20 cellular contexts compared by ENCODE assay signal in genomic region chr6:13096084-13096483, GRCh38.
A peak's percentile ranks its signal among the peaks of the same experiment; 100 is the strongest.
DNase-seq lines count a peak whose midpoint lies in the region; ATAC-seq, FAIRE-seq and TF ChIP-seq lines count a peak whose summit lies in the region.
"Had no signal": no experiment of that assay in that cellular context is flagged by ENCODE, and none has a peak within 500 bp of the region (broad histone marks: within the 10 kb centered on the region; RNA-seq: fewer than 3 reads in every experiment).

No MANE protein-coding gene starts in this region.

- TF ChIP-seq CTCF in heart left ventricle (IDR thresholded peaks at IDR 0.05) = no peak
- TF ChIP-seq CTCF in right atrium auricular region (IDR thresholded peaks at IDR 0.05) = no peak
- no peak for TF ChIP-seq CTCF in ascending aorta (IDR thresholded peaks at IDR 0.05)
- no peak for TF ChIP-seq CTCF in pancreas (IDR thresholded peaks at IDR 0.05)
- TF ChIP-seq CTCF in tibial artery (IDR thresholded peaks at IDR 0.05) = no peak

- H3K4me1 ChIP-seq in heart left ventricle (peaks cover 0 to 42% (median 17%) of the 10 kb centered on the region in 12 donors), right atrium auricular region (peaks cover 0 to 20% of the 10 kb centered on the region in 2 donors), ascending aorta (peaks cover 3 to 26% of the 10 kb centered on the region in 2 donors), pancreas (peaks cover 9 to 24% (median 16%) of the 10 kb centered on the region in 3 donors), tibial artery (peaks cover 0 to 79% (median 27%) of the 10 kb centered on the region in 4 donors)

- H3K27me3 ChIP-seq in heart left ventricle (no peaks in the 10 kb centered on the region), right atrium auricular region (no peaks in the 10 kb centered on the region), ascending aorta (no peaks in the 10 kb centered on the region), pancreas (no peaks in the 10 kb centered on the region), tibial artery (no peaks in the 10 kb centered on the region)
- H3K27me3 ChIP-seq: BLaER1 had no signal

- H3K4me3 ChIP-seq in heart left ventricle (no peak overlapping the region), right atrium auricular region (no peak overlapping the region), ascending aorta (no peak overlapping the region), pancreas (no peak overlapping the region), tibial artery (no peak overlapping the region)
- H3K4me3 ChIP-seq: BLaER1, GM12878 had no signal

- no peak for FAIRE-seq in pancreas (lab: Jason Lieb, UNC)
- FAIRE-seq: GM12878, GM19239, H1, HepG2 had no signal

- intact Hi-C loops in heart left ventricle (cut with DNase I) = no loop called here
- intact Hi-C loops in ascending aorta (cut with DNase I) = loop anchor here (2.0 to 5.0 kb wide), 2 partner anchors 15 to 139 kb away; no protein-coding TSS in a partner anchor
- intact Hi-C loops in pancreas (cut with DNase I) = no loop called here
- intact Hi-C loops in tibial artery (cut with DNase I; ENCODE audit: low total_unique reads) = loop anchor here (10.0 kb wide), 1 partner anchor 71 kb away; no protein-coding TSS in a partner anchor

- H3K36me3 ChIP-seq in heart left ventricle = no peaks in the 10 kb centered on the region
- no peaks in the 10 kb centered on the region for H3K36me3 ChIP-seq in right atrium auricular region
- H3K36me3 ChIP-seq in ascending aorta = no peaks in the 10 kb centered on the region
- H3K36me3 ChIP-seq in pancreas = no peaks in the 10 kb centered on the region
- no peaks in the 10 kb centered on the region for H3K36me3 ChIP-seq in tibial artery
- H3K36me3 ChIP-seq: BLaER1 had no signal

- H3K9me3 ChIP-seq in heart left ventricle = no peaks in the 10 kb centered on the region
- H3K9me3 ChIP-seq in right atrium auricular region = no peaks in the 10 kb centered on the region
- no peaks in the 10 kb centered on the region for H3K9me3 ChIP-seq in ascending aorta
- no peaks in the 10 kb centered on the region for H3K9me3 ChIP-seq in pancreas
- H3K9me3 ChIP-seq in tibial artery = no peaks in the 10 kb centered on the region
- H3K9me3 ChIP-seq: BLaER1 had no signal

- no peak for DNase-seq in heart left ventricle
- DNase-seq in right atrium auricular region (ENCODE audit: low spot score) = no peak
- DNase-seq in ascending aorta (ENCODE audit: low spot score in 2 of 2) = no peak
- no peak for DNase-seq in pancreas
- DNase-seq in tibial artery = no peak
- no peak for DNase-seq in nucleus accumbens (lab: John Stamatoyannopoulos, UW)
- no peak for DNase-seq in pons (ENCODE audit: low spot score)
- no peak for DNase-seq in stimulated activated CD4-positive, alpha-beta T cell treated with anti-CD3 and anti-CD28 coated beads, Interleukin-2, amount 100 ng/mL, for 24 hours
- DNase-seq: 8988T; CD4-positive, alpha-beta memory T cell; DMS 273 treated with DMSO at 0.1 percent for 48 hours; DMS53; DND-41; EL; H9 had no signal

- H3K27ac ChIP-seq in heart left ventricle (peak overlapping the region in 7 of 12 donors; percentile 2 to 39 (median 23)), right atrium auricular region (no peak overlapping the region), ascending aorta (peak overlapping the region; percentile 65 to 80), pancreas (peak overlapping the region in 1 of 4 donors; percentile 43), tibial artery (peak overlapping the region; percentile 67 to 68)
- H3K27ac ChIP-seq: BLaER1 had no signal

- no peak for TF ChIP-seq POLR2A in heart left ventricle (IDR thresholded peaks at IDR 0.05)

- ATAC-seq in heart left ventricle (no peak), pancreas (peak; percentile 60 to 70 (median 65))
- ATAC-seq: GM12878, HepG2 had no signal

- WGBS in heart left ventricle, 4 donors = 60 to 79% (median 69%) methylated on average over 3 of the region's 3 CpGs
- 18 to 25% methylated on average over 3 of the region's 3 CpGs for WGBS in pancreas, 2 donors

Comparison
In these comparisons a context has a peak if more than half of its experiments do, and no peak if none do; other contexts are left out.
1. H3K27ac ChIP-seq: peak in heart left ventricle (7 of 12), ascending aorta (2 of 2) and tibial artery (2 of 2); none in right atrium auricular region (0 of 2).
2. ATAC-seq: peak in pancreas (4 of 4); none in heart left ventricle (0 of 4).
3. intact Hi-C loops: an anchor here in ascending aorta (2.0 to 5.0 kb wide) and tibial artery (10.0 kb wide); none called in heart left ventricle and pancreas.